Comparison of ENCODE assay signal across 1 cellular context in the genomic region with DNA sequence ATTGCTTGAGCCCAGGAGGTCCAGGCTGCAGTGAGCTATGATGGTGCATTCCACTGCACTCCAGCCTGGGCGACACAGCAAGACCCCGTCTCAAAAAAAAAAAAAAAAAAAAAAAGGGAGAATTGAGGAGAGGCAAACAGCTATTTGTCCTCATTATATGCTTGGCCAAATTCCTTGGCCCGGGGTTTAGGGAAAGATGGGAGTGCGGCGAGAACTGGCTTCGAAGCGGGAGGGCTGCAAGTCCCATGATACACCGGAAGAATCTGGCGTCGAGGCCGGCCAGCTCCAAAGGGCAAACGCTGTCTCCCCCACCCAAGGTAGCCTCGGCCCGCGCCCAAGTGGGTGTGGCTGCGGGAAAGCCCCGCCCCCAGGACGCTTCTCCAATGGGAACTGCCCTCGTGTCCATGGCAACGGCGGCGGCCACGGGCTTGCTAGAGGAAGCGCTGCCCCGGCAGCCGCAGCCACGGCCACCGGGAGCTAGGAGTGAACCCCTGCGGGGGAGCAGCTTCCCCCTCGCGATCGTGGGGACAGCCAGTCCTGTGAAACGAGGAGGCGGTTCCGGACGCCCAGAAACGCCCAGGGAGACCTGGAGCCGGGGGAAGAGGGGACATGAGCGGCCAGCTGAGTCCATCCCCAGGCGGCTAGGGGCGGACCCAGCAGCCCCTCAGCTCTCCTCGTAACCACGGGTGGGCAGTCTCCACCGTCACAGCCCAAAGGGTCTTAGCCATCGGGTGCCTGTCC.
TF ChIP-seq lines count a peak whose summit lies in the region.

A gene with protein sequence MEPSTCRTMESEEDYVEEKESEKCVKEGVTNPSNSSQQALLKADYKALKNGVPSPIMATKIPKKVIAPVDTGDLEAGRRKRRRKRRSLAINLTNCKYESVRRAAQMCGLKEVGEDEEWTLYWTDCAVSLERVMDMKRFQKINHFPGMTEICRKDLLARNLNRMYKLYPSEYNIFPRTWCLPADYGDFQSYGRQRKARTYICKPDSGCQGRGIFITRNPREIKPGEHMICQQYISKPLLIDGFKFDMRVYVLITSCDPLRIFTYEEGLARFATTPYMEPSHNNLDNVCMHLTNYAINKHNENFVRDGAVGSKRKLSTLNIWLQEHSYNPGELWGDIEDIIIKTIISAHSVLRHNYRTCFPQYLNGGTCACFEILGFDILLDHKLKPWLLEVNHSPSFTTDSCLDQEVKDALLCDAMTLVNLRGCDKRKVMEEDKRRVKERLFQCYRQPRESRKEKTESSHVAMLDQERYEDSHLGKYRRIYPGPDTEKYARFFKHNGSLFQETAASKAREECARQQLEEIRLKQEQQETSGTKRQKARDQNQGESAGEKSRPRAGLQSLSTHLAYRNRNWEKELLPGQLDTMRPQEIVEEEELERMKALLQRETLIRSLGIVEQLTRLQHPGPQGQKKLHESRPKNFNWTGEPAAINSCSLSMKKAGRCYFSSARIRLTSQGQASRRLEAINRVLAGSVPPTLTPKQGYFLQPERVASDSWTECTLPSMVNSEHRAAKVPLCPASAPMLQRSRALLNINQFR (plus strand): TSS at position 434 of the 741 bp plus-strand sequence. CDS start 1,075 bp downstream, outside the sequence.

TF ChIP-seq in HepG2, 621 proteins besides CTCF, POLR2A, EP300 and RAD21 (continued from another document and continues in another):
- TF ChIP-seq, protein P1, sequence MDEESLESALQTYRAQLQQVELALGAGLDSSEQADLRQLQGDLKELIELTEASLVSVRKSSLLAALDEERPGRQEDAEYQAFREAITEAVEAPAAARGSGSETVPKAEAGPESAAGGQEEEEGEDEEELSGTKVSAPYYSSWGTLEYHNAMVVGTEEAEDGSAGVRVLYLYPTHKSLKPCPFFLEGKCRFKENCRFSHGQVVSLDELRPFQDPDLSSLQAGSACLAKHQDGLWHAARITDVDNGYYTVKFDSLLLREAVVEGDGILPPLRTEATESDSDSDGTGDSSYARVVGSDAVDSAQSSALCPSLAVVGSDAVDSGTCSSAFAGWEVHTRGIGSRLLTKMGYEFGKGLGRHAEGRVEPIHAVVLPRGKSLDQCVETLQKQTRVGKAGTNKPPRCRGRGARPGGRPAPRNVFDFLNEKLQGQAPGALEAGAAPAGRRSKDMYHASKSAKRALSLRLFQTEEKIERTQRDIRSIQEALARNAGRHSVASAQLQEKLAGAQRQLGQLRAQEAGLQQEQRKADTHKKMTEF (CRISPR knock-in tag; IDR thresholded peaks at IDR 0.05), result peak; percentile 46; the same call in 1 of the 2 replicates
- TF ChIP-seq ZNF354B (CRISPR knock-in tag; IDR thresholded peaks at IDR 0.05) (no peak), ZNF484 (CRISPR knock-in tag; IDR thresholded peaks at IDR 0.05; ENCODE audit: borderline replicate concordance, low read depth) (0 out of 2 replicates have a peak, but pooled peaks have one; percentile 42), AGO2 (optimal IDR thresholded peaks at IDR 0.05; ENCODE audit: low read depth, low read length) (peak; percentile 56), BCL6 (CRISPR knock-in tag; IDR thresholded peaks at IDR 0.05) (no peak), JARID2 (CRISPR knock-in tag; IDR thresholded peaks at IDR 0.05; ENCODE audit: insufficient replicate concordance) (no peak), PHF8 (CRISPR knock-in tag; IDR thresholded peaks at IDR 0.05) (peak; percentile 57), RAD51 (IDR thresholded peaks at IDR 0.05; ENCODE audit: borderline replicate concordance) (no peak), ZNF577 (CRISPR knock-in tag; IDR thresholded peaks at IDR 0.05; ENCODE audit: borderline replicate concordance, low read depth) (no peak), ZBTB20 (CRISPR knock-in tag; IDR thresholded peaks at IDR 0.05; ENCODE audit: borderline replicate concordance, low read depth) (peak; percentile 50; the same call in 1 of the 2 replicates), NCOA1 (CRISPR knock-in tag; IDR thresholded peaks at IDR 0.05) (no peak), ZNF431 (CRISPR knock-in tag; IDR thresholded peaks at IDR 0.05; ENCODE audit: borderline replicate concordance, low read depth) (no peak), ELF3 (CRISPR knock-in tag; IDR thresholded peaks at IDR 0.05) (peak; percentile 61; the same call in 1 of the 2 replicates)
- TF ChIP-seq, protein P2, sequence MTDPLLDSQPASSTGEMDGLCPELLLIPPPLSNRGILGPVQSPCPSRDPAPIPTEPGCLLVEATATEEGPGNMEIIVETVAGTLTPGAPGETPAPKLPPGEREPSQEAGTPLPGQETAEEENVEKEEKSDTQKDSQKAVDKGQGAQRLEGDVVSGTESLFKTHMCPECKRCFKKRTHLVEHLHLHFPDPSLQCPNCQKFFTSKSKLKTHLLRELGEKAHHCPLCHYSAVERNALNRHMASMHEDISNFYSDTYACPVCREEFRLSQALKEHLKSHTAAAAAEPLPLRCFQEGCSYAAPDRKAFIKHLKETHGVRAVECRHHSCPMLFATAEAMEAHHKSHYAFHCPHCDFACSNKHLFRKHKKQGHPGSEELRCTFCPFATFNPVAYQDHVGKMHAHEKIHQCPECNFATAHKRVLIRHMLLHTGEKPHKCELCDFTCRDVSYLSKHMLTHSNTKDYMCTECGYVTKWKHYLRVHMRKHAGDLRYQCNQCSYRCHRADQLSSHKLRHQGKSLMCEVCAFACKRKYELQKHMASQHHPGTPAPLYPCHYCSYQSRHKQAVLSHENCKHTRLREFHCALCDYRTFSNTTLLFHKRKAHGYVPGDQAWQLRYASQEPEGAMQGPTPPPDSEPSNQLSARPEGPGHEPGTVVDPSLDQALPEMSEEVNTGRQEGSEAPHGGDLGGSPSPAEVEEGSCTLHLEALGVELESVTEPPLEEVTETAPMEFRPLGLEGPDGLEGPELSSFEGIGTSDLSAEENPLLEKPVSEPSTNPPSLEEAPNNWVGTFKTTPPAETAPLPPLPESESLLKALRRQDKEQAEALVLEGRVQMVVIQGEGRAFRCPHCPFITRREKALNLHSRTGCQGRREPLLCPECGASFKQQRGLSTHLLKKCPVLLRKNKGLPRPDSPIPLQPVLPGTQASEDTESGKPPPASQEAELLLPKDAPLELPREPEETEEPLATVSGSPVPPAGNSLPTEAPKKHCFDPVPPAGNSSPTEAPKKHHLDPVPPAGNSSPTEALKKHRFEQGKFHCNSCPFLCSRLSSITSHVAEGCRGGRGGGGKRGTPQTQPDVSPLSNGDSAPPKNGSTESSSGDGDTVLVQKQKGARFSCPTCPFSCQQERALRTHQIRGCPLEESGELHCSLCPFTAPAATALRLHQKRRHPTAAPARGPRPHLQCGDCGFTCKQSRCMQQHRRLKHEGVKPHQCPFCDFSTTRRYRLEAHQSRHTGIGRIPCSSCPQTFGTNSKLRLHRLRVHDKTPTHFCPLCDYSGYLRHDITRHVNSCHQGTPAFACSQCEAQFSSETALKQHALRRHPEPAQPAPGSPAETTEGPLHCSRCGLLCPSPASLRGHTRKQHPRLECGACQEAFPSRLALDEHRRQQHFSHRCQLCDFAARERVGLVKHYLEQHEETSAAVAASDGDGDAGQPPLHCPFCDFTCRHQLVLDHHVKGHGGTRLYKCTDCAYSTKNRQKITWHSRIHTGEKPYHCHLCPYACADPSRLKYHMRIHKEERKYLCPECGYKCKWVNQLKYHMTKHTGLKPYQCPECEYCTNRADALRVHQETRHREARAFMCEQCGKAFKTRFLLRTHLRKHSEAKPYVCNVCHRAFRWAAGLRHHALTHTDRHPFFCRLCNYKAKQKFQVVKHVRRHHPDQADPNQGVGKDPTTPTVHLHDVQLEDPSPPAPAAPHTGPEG (CRISPR knock-in tag; IDR thresholded peaks at IDR 0.05), result peak; percentile 68; the same call in 1 of the 2 replicates
- TF ChIP-seq, protein P3, sequence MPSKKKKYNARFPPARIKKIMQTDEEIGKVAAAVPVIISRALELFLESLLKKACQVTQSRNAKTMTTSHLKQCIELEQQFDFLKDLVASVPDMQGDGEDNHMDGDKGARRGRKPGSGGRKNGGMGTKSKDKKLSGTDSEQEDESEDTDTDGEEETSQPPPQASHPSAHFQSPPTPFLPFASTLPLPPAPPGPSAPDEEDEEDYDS (CRISPR knock-in tag; IDR thresholded peaks at IDR 0.05), result peak; percentile 75
- TF ChIP-seq, protein P4, sequence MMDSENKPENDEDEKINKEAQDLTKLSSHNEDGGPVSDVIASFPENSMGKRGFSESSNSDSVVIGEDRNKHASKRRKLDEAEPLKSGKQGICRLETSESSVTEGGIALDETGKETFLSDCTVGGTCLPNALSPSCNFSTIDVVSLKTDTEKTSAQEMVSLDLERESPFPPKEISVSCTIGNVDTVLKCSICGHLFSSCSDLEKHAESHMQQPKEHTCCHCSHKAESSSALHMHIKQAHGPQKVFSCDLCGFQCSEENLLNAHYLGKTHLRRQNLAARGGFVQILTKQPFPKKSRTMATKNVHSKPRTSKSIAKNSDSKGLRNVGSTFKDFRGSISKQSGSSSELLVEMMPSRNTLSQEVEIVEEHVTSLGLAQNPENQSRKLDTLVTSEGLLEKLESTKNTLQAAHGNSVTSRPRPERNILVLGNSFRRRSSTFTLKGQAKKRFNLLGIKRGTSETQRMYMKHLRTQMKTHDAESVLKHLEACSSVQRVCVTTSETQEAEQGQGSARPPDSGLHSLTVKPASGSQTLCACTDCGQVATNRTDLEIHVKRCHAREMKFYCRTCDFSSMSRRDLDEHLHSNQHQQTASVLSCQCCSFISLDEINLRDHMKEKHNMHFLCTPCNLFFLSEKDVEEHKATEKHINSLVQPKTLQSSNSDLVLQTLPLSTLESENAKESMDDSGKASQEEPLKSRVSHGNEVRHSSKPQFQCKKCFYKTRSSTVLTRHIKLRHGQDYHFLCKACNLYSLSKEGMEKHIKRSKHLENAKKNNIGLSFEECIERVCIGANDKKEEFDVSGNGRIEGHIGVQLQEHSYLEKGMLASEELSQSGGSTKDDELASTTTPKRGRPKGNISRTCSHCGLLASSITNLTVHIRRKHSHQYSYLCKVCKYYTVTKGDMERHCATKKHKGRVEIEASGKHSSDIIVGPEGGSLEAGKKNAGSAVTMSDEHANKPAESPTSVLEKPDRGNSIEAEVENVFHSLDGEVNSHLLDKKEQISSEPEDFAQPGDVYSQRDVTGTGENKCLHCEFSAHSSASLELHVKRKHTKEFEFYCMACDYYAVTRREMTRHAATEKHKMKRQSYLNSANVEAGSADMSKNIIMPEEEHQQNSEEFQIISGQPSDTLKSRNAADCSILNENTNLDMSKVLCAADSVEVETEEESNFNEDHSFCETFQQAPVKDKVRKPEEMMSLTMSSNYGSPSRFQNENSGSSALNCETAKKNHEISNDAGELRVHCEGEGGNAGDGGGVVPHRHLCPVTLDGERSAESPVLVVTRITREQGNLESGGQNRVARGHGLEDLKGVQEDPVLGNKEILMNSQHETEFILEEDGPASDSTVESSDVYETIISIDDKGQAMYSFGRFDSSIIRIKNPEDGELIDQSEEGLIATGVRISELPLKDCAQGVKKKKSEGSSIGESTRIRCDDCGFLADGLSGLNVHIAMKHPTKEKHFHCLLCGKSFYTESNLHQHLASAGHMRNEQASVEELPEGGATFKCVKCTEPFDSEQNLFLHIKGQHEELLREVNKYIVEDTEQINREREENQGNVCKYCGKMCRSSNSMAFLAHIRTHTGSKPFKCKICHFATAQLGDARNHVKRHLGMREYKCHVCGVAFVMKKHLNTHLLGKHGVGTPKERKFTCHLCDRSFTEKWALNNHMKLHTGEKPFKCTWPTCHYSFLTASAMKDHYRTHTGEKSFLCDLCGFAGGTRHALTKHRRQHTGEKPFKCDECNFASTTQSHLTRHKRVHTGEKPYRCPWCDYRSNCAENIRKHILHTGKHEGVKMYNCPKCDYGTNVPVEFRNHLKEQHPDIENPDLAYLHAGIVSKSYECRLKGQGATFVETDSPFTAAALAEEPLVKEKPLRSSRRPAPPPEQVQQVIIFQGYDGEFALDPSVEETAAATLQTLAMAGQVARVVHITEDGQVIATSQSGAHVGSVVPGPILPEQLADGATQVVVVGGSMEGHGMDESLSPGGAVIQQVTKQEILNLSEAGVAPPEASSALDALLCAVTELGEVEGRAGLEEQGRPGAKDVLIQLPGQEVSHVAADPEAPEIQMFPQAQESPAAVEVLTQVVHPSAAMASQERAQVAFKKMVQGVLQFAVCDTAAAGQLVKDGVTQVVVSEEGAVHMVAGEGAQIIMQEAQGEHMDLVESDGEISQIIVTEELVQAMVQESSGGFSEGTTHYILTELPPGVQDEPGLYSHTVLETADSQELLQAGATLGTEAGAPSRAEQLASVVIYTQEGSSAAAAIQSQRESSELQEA (CRISPR knock-in tag; IDR thresholded peaks at IDR 0.05; ENCODE audit: not compliant biosample characterization), result peak; percentile 63
- TF ChIP-seq, protein P5, sequence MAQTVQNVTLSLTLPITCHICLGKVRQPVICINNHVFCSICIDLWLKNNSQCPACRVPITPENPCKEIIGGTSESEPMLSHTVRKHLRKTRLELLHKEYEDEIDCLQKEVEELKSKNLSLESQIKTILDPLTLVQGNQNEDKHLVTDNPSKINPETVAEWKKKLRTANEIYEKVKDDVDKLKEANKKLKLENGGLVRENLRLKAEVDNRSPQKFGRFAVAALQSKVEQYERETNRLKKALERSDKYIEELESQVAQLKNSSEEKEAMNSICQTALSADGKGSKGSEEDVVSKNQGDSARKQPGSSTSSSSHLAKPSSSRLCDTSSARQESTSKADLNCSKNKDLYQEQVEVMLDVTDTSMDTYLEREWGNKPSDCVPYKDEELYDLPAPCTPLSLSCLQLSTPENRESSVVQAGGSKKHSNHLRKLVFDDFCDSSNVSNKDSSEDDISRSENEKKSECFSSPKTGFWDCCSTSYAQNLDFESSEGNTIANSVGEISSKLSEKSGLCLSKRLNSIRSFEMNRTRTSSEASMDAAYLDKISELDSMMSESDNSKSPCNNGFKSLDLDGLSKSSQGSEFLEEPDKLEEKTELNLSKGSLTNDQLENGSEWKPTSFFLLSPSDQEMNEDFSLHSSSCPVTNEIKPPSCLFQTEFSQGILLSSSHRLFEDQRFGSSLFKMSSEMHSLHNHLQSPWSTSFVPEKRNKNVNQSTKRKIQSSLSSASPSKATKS (CRISPR knock-in tag; IDR thresholded peaks at IDR 0.05), result no peak
- TF ChIP-seq, protein P6, sequence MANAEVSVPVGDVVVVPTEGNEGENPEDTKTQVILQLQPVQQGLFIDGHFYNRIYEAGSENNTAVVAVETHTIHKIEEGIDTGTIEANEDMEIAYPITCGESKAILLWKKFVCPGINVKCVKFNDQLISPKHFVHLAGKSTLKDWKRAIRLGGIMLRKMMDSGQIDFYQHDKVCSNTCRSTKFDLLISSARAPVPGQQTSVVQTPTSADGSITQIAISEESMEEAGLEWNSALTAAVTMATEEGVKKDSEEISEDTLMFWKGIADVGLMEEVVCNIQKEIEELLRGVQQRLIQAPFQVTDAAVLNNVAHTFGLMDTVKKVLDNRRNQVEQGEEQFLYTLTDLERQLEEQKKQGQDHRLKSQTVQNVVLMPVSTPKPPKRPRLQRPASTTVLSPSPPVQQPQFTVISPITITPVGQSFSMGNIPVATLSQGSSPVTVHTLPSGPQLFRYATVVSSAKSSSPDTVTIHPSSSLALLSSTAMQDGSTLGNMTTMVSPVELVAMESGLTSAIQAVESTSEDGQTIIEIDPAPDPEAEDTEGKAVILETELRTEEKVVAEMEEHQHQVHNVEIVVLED (CRISPR knock-in tag; IDR thresholded peaks at IDR 0.05; ENCODE audit: borderline replicate concordance), result 0 out of 2 replicates have a peak, but pooled peaks have one; percentile 31
- TF ChIP-seq, protein P7, sequence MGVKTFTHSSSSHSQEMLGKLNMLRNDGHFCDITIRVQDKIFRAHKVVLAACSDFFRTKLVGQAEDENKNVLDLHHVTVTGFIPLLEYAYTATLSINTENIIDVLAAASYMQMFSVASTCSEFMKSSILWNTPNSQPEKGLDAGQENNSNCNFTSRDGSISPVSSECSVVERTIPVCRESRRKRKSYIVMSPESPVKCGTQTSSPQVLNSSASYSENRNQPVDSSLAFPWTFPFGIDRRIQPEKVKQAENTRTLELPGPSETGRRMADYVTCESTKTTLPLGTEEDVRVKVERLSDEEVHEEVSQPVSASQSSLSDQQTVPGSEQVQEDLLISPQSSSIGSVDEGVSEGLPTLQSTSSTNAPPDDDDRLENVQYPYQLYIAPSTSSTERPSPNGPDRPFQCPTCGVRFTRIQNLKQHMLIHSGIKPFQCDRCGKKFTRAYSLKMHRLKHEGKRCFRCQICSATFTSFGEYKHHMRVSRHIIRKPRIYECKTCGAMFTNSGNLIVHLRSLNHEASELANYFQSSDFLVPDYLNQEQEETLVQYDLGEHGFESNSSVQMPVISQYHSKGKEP (CRISPR knock-in tag; IDR thresholded peaks at IDR 0.05), result no peak
